8 cellular contexts compared by ENCODE assay signal in genomic region chr7:76047811-76048667, GRCh38. TPM values are rescaled to one million over a fixed set of nuclear protein-coding genes. Genes with fewer than 3 reads are reported as not detected.
DNase-seq lines count a peak whose midpoint lies in the region; ATAC-seq, FAIRE-seq and TF ChIP-seq lines count a peak whose summit lies in the region.

Gene MDH2, plus strand, starts transcription at chr7:76048106. Its CDS starts 55 bp downstream, at chr7:76048161.
Gene STYXL1, minus strand, starts transcription at chr7:76048000. Its CDS starts 17,477 bp downstream, at chr7:76030523.

- no peaks in the 10 kb centered on the region for H3K9me1 ChIP-seq in endothelial cell of umbilical vein (replicated peaks; ENCODE audit: control insufficient read depth, extremely low read depth, insufficient read depth, low read length)

- H3K27ac ChIP-seq in OCI-LY7 (ENCODE audit: low read depth, low read length, poor library complexity, severe bottlenecking) (peak within 1 kb of the TSS; percentile 74), endothelial cell of umbilical vein (ENCODE audit: insufficient read depth, low read depth, low read length) (peak within 1 kb of the TSS; percentile 63)

- H3K79me2 ChIP-seq in OCI-LY7 (ENCODE audit: insufficient read depth, low read depth, low read length) (peaks cover 67% of the 10 kb centered on the region), endothelial cell of umbilical vein (ENCODE audit: control insufficient read depth, insufficient read depth, low read length) (peaks cover 57% of the 10 kb centered on the region)

- TF ChIP-seq POLR2A in endothelial cell of umbilical vein (IDR thresholded peaks at IDR 0.05; ENCODE audit: low read depth, low read length): peak; percentile 87

- DNase-seq in DMS 273 treated with DMSO at 0.1 percent for 48 hours (lab: John Stamatoyannopoulos, UW) (peak; percentile 91), HuH-7 (ENCODE audit: low spot score) (peak; percentile 94), OCI-LY7 (ENCODE audit: low spot score) (peak; percentile 96), activated T-cell treated with anti-CD3 and anti-CD28 coated beads for 1 hour (ENCODE audit: low read depth) (peak; percentile 69), endothelial cell of umbilical vein (ENCODE audit: low read depth, low spot score) (peak; percentile 97), midbrain (lab: John Stamatoyannopoulos, UW) (peak; percentile 94)
- peak; percentile 87 to 93 for DNase-seq in stimulated activated CD8-positive, alpha-beta memory T cell treated with anti-CD3 and anti-CD28 coated beads, Interleukin-15, amount 100 ng/mL, for 48 hours (ENCODE audit: low read depth in 2 of 2)

- H2AFZ ChIP-seq in OCI-LY7 (ENCODE audit: low read length) (peak within 1 kb of the TSS; percentile 64), endothelial cell of umbilical vein (ENCODE audit: low read depth, low read length) (peak within 1 kb of the TSS; percentile 19)

- H3K9me3 ChIP-seq in OCI-LY7 (ENCODE audit: low read length) (no peaks in the 10 kb centered on the region), endothelial cell of umbilical vein (replicated peaks; ENCODE audit: control insufficient read depth, insufficient read depth, low read length) (no peaks in the 10 kb centered on the region)

- intact Hi-C loops in OCI-LY7 (cut with micrococcal nuclease; ENCODE audit: unreplicated experiment) (loop anchor here (5.0 kb wide), 1 partner anchor 309 kb away; the partner anchor contains the start of gene YWHAG), endothelial cell of umbilical vein (cut with micrococcal nuclease) (loop anchor here (1.0 to 2.0 kb wide), 4 partner anchors 39 to 266 kb away; no protein-coding TSS in a partner anchor)

- H3K4me3 ChIP-seq in OCI-LY7 (ENCODE audit: low read depth, low read length, poor library complexity, severe bottlenecking): peak within 1 kb of the TSS; percentile 96
- H3K4me3 ChIP-seq in endothelial cell of umbilical vein (replicated peaks in 1 of 3; ENCODE audit: insufficient read depth in 1 of 3, low read depth in 1 of 3, low read length in 3 of 3): peak within 1 kb of the TSS; percentile 79 to 98 (median 94)

- POLR2A ChIA-PET in OCI-LY7 (lab: Charles Lee): interaction anchor here (0.6 to 1.5 kb wide), 6 partner anchors 11 to 285 kb away, joined by 3 to 4 read pairs (median 3); no protein-coding TSS in a partner anchor
- POLR2A ChIA-PET in endothelial cell of umbilical vein (lab: Charles Lee): interaction anchor here (0.5 to 0.8 kb wide), 4 partner anchors 40 to 389 kb away, joined by 3 to 4 read pairs (median 4); no protein-coding TSS in a partner anchor

- peaks cover 20% of the 10 kb centered on the region for H4K20me1 ChIP-seq in OCI-LY7 (ENCODE audit: insufficient read depth, low read length)
- H4K20me1 ChIP-seq in endothelial cell of umbilical vein (replicated peaks; ENCODE audit: control insufficient read depth, extremely low read depth, insufficient read depth, low read length): no peaks in the 10 kb centered on the region

- CTCF ChIA-PET in OCI-LY7 (lab: Charles Lee; ENCODE audit: unreplicated experiment): interaction anchor here (0.6 kb wide), 1 partner anchor 152 kb away, joined by 3 read pairs; no protein-coding TSS in a partner anchor
- CTCF ChIA-PET in endothelial cell of umbilical vein (lab: Charles Lee): interaction anchor here (0.6 to 1.8 kb wide), 11 partner anchors 13 to 267 kb away, joined by 3 to 8 read pairs (median 4); no protein-coding TSS in a partner anchor

- BruUV-seq in OCI-LY7 (replicated peaks; lab: Mats Ljungman, UMichigan) (TSS peak; percentile 82), endothelial cell of umbilical vein (replicated peaks; lab: Mats Ljungman, UMichigan) (TSS peak; percentile 74)

- peaks cover 7% of the 10 kb centered on the region for H3K4me1 ChIP-seq in OCI-LY7 (ENCODE audit: insufficient read depth, low read length, poor library complexity, severe bottlenecking)
- H3K4me1 ChIP-seq in endothelial cell of umbilical vein (ENCODE audit: control insufficient read depth, extremely low read depth, insufficient read depth, low read length): peaks cover 4% of the 10 kb centered on the region

- H3K9me2 ChIP-seq in OCI-LY7 (ENCODE audit: insufficient read depth, low read length): no peaks in the 10 kb centered on the region

- ATAC-seq in GM21526 (IDR thresholded peaks at IDR 0.05; ENCODE audit: low FRiP score, unreplicated experiment): peak; percentile 88

- H3K36me3 ChIP-seq in OCI-LY7 (ENCODE audit: insufficient read depth, low read length) (peaks cover 33% of the 10 kb centered on the region), endothelial cell of umbilical vein (ENCODE audit: control insufficient read depth in 2 of 2, extremely low read depth in 1 of 2, insufficient read depth in 2 of 2, low read length in 2 of 2) (no peaks in the 10 kb centered on the region)

- H3K4me2 ChIP-seq in OCI-LY7 (ENCODE audit: low read length) (peak within 1 kb of the TSS; percentile 91), endothelial cell of umbilical vein (ENCODE audit: insufficient read depth, low read length) (peak within 1 kb of the TSS; percentile 93)

- peak within 1 kb of the TSS; percentile 96 for H3K9ac ChIP-seq in endothelial cell of umbilical vein (replicated peaks; ENCODE audit: extremely low read depth, insufficient read depth, low read length)

- FAIRE-seq in endothelial cell of umbilical vein (lab: Jason Lieb, UNC): peak; percentile 94

- no peaks in the 10 kb centered on the region for H3K27me3 ChIP-seq in endothelial cell of umbilical vein (ENCODE audit: control insufficient read depth in 2 of 2, insufficient read depth in 2 of 2, low read length in 2 of 2)

- dilution Hi-C loops in endothelial cell of umbilical vein (cut with MboI; ENCODE audit: extremely low pct_ligation_motif_present, low sequenced_read_pairs): no loop called here

- TF ChIP-seq CTCF in OCI-LY7 (conservative IDR thresholded peaks at IDR 0.05; ENCODE audit: low read length): no peak
- no peak for TF ChIP-seq CTCF in endothelial cell of umbilical vein (IDR thresholded peaks at IDR 0.05; ENCODE audit: extremely low read depth in 1 of 2, insufficient read depth in 1 of 2, low read depth in 1 of 2, low read length in 2 of 2)

TF ChIP-seq in endothelial cell of umbilical vein, 7 proteins besides CTCF, POLR2A, EP300 and RAD21:
- TF ChIP-seq MAX (IDR thresholded peaks at IDR 0.05; ENCODE audit: insufficient read depth, insufficient read length) (peak; percentile 29), POLR2AphosphoS5 (IDR thresholded peaks at IDR 0.05; ENCODE audit: insufficient read depth, low read depth, low read length) (peak; percentile 97), MYC (IDR thresholded peaks at IDR 0.05; ENCODE audit: low read depth, low read length) (peak; percentile 33), JUN (IDR thresholded peaks at IDR 0.05; ENCODE audit: borderline replicate concordance, insufficient read depth, insufficient read length, low read depth) (no peak)

RNA-seq across cellular contexts. Expression of gene MDH2, which starts in this region (rescaled TPM):
- 110 and 155 TPM in 2 replicates for total RNA-seq in OCI-LY7 (2014; rRNA removed; shearing (Covaris generic))
- 253 and 263 TPM in 2 replicates for total RNA-seq in OCI-LY7 (2022)
- total RNA-seq in endothelial cell of umbilical vein: 168 and 175 TPM in 2 replicates
- polyA plus RNA-seq in endothelial cell of umbilical vein: 121 and 123 TPM in 2 replicates
- polyA plus RNA-seq in endothelial cell of umbilical vein (2011; cell fraction: cytosol; rRNA removed): 122 and 123 TPM in 2 replicates
- 61.8 and 68.0 TPM in 2 replicates for polyA plus RNA-seq in endothelial cell of umbilical vein (2011; cell fraction: nucleus; rRNA removed)
- 168 and 172 TPM in 2 replicates for polyA plus RNA-seq in endothelial cell of umbilical vein (2012)
- 81.2 and 115 TPM in 2 replicates for polyA minus RNA-seq in endothelial cell of umbilical vein
- 111 TPM for polyA minus RNA-seq in endothelial cell of umbilical vein (2011; cell fraction: cytosol; rRNA and poly(A)+ RNA removed)
- 33.5 and 36.1 TPM in 2 replicates for polyA minus RNA-seq in endothelial cell of umbilical vein (2011; cell fraction: nucleus; rRNA and poly(A)+ RNA removed)

RNA-seq across cellular contexts. Expression of gene STYXL1, which starts in this region (rescaled TPM):
- 19.4 and 27.6 TPM in 2 replicates for total RNA-seq in OCI-LY7 (2014; rRNA removed; shearing (Covaris generic))
- total RNA-seq in OCI-LY7 (2022) (37.4 and 40.9 TPM in 2 replicates), endothelial cell of umbilical vein (23.0 and 24.3 TPM in 2 replicates)
- polyA plus RNA-seq in endothelial cell of umbilical vein: 67.6 and 70.9 TPM in 2 replicates
- 64.2 and 86.9 TPM in 2 replicates for polyA plus RNA-seq in endothelial cell of umbilical vein (2011; cell fraction: cytosol; rRNA removed)
- 60.7 TPM in 2 replicates for polyA plus RNA-seq in endothelial cell of umbilical vein (2011; cell fraction: nucleus; rRNA removed)
- 28.4 and 29.8 TPM in 2 replicates for polyA plus RNA-seq in endothelial cell of umbilical vein (2012)
- polyA minus RNA-seq in endothelial cell of umbilical vein: 21.3 and 36.9 TPM in 2 replicates
- 12.3 TPM for polyA minus RNA-seq in endothelial cell of umbilical vein (2011; cell fraction: cytosol; rRNA and poly(A)+ RNA removed)
- 14.1 and 17.1 TPM in 2 replicates for polyA minus RNA-seq in endothelial cell of umbilical vein (2011; cell fraction: nucleus; rRNA and poly(A)+ RNA removed)

Comparison
In these comparisons a context has a peak if more than half of its experiments do, and no peak if none do; other contexts are left out.
1. Peak in every context shown above with its lines: DNase-seq, ATAC-seq, H3K4me3 ChIP-seq and H3K27ac ChIP-seq.